ENCODE assay signal across 1 cellular context in genomic region chr1:11979818-11980675, GRCh38.
TF ChIP-seq lines count a peak whose summit lies in the region.

TSS of gene MFN2 (plus strand) at chr1:11980444. CDS start at chr1:11989169, 8,725 bp downstream.

TF ChIP-seq in HEK293, 187 proteins besides CTCF, POLR2A, EP300 and RAD21 (continued from another document and continues in another):
- no peak; the same call in 1 of the 2 replicates for TF ChIP-seq ZNF449 (tag by site-specific recombination; IDR thresholded peaks at IDR 0.05)
- TF ChIP-seq ZNF670 (tag by site-specific recombination; IDR thresholded peaks at IDR 0.05; ENCODE audit: low read depth) = no peak
- TF ChIP-seq OSR2 (tag by site-specific recombination; IDR thresholded peaks at IDR 0.05) = no peak
- peak; percentile 66 for TF ChIP-seq ZNF610 (tag by site-specific recombination; IDR thresholded peaks at IDR 0.05; ENCODE audit: borderline replicate concordance)
- no peak for TF ChIP-seq ZNF174 (tag by site-specific recombination; IDR thresholded peaks at IDR 0.05)
- peak; percentile 79 for TF ChIP-seq SP7 (tag by site-specific recombination; IDR thresholded peaks at IDR 0.05)
- no peak for TF ChIP-seq ZNF776 (tag by site-specific recombination; IDR thresholded peaks at IDR 0.05; ENCODE audit: borderline replicate concordance)
- peak; percentile 98 for TF ChIP-seq SP3 (tag by site-specific recombination; IDR thresholded peaks at IDR 0.05)
- TF ChIP-seq PRDM10 (tag by site-specific recombination; IDR thresholded peaks at IDR 0.05) = peak; percentile 84
- no peak for TF ChIP-seq ZNF473 (tag by site-specific recombination; IDR thresholded peaks at IDR 0.05)
- TF ChIP-seq ZNF239 (tag by site-specific recombination; IDR thresholded peaks at IDR 0.05) = no peak
- peak; percentile 17; the same call in 1 of the 2 replicates for TF ChIP-seq ZNF146 (tag by site-specific recombination; IDR thresholded peaks at IDR 0.05)
- no peak for TF ChIP-seq ZNF585B (tag by site-specific recombination; IDR thresholded peaks at IDR 0.05)
- 0 out of 2 replicates have a peak, but pooled peaks have one; percentile 18 for TF ChIP-seq ZNF580 (tag by site-specific recombination; IDR thresholded peaks at IDR 0.05)
- no peak for TF ChIP-seq ZNF16 (tag by site-specific recombination; IDR thresholded peaks at IDR 0.05; ENCODE audit: low read depth)
- no peak; the same call in 1 of the 2 replicates for TF ChIP-seq ZFP37 (tag by site-specific recombination; IDR thresholded peaks at IDR 0.05)
- no peak for TF ChIP-seq ZNF664 (tag by site-specific recombination; IDR thresholded peaks at IDR 0.05)
- no peak for TF ChIP-seq ZNF830 (tag by site-specific recombination; IDR thresholded peaks at IDR 0.05; ENCODE audit: low read depth)
- no peak for TF ChIP-seq ZNF701 (tag by site-specific recombination; IDR thresholded peaks at IDR 0.05)
- peak; percentile 75; the same call in 1 of the 2 replicates for TF ChIP-seq ZNF785 (tag by site-specific recombination; IDR thresholded peaks at IDR 0.05)
- 0 out of 2 replicates have a peak, but pooled peaks have one; percentile 11 for TF ChIP-seq ZSCAN4 (tag by site-specific recombination; IDR thresholded peaks at IDR 0.05)
- peak; percentile 92 for TF ChIP-seq KLF8 (tag by site-specific recombination; IDR thresholded peaks at IDR 0.05)
- peak; percentile 77 for TF ChIP-seq PBX3 (CRISPR knock-in tag; IDR thresholded peaks at IDR 0.05)
- TF ChIP-seq ZNF280C (tag by site-specific recombination; IDR thresholded peaks at IDR 0.05) = no peak
- TF ChIP-seq ZNF654 (tag by site-specific recombination; IDR thresholded peaks at IDR 0.05; ENCODE audit: low read depth) = no peak
- no peak for TF ChIP-seq ZNF155 (tag by site-specific recombination; IDR thresholded peaks at IDR 0.05)
- TF ChIP-seq ZNF560 (tag by site-specific recombination; IDR thresholded peaks at IDR 0.05; ENCODE audit: borderline replicate concordance) = no peak
- TF ChIP-seq ZNF112 (tag by site-specific recombination; IDR thresholded peaks at IDR 0.05) = no peak
- TF ChIP-seq, protein P1, sequence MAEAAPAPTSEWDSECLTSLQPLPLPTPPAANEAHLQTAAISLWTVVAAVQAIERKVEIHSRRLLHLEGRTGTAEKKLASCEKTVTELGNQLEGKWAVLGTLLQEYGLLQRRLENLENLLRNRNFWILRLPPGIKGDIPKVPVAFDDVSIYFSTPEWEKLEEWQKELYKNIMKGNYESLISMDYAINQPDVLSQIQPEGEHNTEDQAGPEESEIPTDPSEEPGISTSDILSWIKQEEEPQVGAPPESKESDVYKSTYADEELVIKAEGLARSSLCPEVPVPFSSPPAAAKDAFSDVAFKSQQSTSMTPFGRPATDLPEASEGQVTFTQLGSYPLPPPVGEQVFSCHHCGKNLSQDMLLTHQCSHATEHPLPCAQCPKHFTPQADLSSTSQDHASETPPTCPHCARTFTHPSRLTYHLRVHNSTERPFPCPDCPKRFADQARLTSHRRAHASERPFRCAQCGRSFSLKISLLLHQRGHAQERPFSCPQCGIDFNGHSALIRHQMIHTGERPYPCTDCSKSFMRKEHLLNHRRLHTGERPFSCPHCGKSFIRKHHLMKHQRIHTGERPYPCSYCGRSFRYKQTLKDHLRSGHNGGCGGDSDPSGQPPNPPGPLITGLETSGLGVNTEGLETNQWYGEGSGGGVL (tag by site-specific recombination; IDR thresholded peaks at IDR 0.05) = 0 out of 2 replicates have a peak, but pooled peaks have one; percentile 29
- TF ChIP-seq ZNF175 (tag by site-specific recombination; IDR thresholded peaks at IDR 0.05) = no peak
- peak; percentile 87 for TF ChIP-seq KLF9 (tag by site-specific recombination; IDR thresholded peaks at IDR 0.05; ENCODE audit: low read depth)
- TF ChIP-seq OVOL3 (tag by site-specific recombination; IDR thresholded peaks at IDR 0.05) = no peak
- no peak for TF ChIP-seq PRDM6 (tag by site-specific recombination; IDR thresholded peaks at IDR 0.05)
- TF ChIP-seq ZNF169 (tag by site-specific recombination; IDR thresholded peaks at IDR 0.05) = no peak
- TF ChIP-seq ZNF426 (tag by site-specific recombination; IDR thresholded peaks at IDR 0.05) = no peak
- TF ChIP-seq, protein P2, sequence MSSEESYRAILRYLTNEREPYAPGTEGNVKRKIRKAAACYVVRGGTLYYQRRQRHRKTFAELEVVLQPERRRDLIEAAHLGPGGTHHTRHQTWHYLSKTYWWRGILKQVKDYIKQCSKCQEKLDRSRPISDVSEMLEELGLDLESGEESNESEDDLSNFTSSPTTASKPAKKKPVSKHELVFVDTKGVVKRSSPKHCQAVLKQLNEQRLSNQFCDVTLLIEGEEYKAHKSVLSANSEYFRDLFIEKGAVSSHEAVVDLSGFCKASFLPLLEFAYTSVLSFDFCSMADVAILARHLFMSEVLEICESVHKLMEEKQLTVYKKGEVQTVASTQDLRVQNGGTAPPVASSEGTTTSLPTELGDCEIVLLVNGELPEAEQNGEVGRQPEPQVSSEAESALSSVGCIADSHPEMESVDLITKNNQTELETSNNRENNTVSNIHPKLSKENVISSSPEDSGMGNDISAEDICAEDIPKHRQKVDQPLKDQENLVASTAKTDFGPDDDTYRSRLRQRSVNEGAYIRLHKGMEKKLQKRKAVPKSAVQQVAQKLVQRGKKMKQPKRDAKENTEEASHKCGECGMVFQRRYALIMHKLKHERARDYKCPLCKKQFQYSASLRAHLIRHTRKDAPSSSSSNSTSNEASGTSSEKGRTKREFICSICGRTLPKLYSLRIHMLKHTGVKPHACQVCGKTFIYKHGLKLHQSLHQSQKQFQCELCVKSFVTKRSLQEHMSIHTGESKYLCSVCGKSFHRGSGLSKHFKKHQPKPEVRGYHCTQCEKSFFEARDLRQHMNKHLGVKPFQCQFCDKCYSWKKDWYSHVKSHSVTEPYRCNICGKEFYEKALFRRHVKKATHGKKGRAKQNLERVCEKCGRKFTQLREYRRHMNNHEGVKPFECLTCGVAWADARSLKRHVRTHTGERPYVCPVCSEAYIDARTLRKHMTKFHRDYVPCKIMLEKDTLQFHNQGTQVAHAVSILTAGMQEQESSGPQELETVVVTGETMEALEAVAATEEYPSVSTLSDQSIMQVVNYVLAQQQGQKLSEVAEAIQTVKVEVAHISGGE (tag by site-specific recombination; conservative IDR thresholded peaks at IDR 0.05; ENCODE audit: low read depth) = peak; percentile 60; the same call in 1 of the 2 replicates
- TF ChIP-seq ZNF157 (tag by site-specific recombination; IDR thresholded peaks at IDR 0.05) = no peak
- peak; percentile 96; the same call in 1 of the 2 replicates for TF ChIP-seq ZBTB7A (tag by site-specific recombination; IDR thresholded peaks at IDR 0.05; ENCODE audit: low read depth)
- peak; percentile 78; the same call in 1 of the 2 replicates for TF ChIP-seq ZFP69B (tag by site-specific recombination; IDR thresholded peaks at IDR 0.05)
- TF ChIP-seq ZSCAN30 (tag by site-specific recombination; IDR thresholded peaks at IDR 0.05) = peak; percentile 78
- no peak for TF ChIP-seq ZSCAN23 (tag by site-specific recombination; IDR thresholded peaks at IDR 0.05)
- TF ChIP-seq ZNF639 (tag by site-specific recombination; IDR thresholded peaks at IDR 0.05) = peak; percentile 8; the same call in 1 of the 2 replicates
- TF ChIP-seq ZNF416 (tag by site-specific recombination; IDR thresholded peaks at IDR 0.05) = no peak
